In genomic region chr6:97113170-97113569, GRCh38 we compare ENCODE assay signal across 21 cellular contexts.
DNase-seq lines count a peak whose midpoint lies in the region; ATAC-seq and TF ChIP-seq lines count a peak whose summit lies in the region.
"Had no signal": no experiment of that assay in that cellular context is flagged by ENCODE, and none has a peak within 500 bp of the region (broad histone marks: within the 10 kb centered on the region; RNA-seq: fewer than 3 reads in every experiment).

No MANE protein-coding gene starts in this region.

- no peak overlapping the region for H3K27ac ChIP-seq in effector memory CD4-positive, alpha-beta T cell (ENCODE audit: insufficient read depth, low read length, poor library complexity, severe bottlenecking)
- H3K27ac ChIP-seq: GM23248, Peyer's patch had no signal

- H3K9me3 Mint-ChIP-seq in activated CD4-positive, alpha-beta memory T cell treated with anti-CD3 and anti-CD28 coated beads for 36 hours: no peaks in the 10 kb centered on the region
- H3K9me3 Mint-ChIP-seq in activated CD4-positive, alpha-beta memory T cell treated with anti-CD3 and anti-CD28 coated beads, Interleukin-2, amount 10 ng/mL, durations not matched to agents 7 days and 5 days: no peaks in the 10 kb centered on the region
- H3K9me3 Mint-ChIP-seq in natural killer cell treated with Interleukin-12 subunit alpha and Interleukin-12 subunit beta and Interleukin-15 and Interleukin-18, amount 100 ng/mL, for 72 hours: no peaks in the 10 kb centered on the region
- no peaks in the 10 kb centered on the region for H3K9me3 Mint-ChIP-seq in natural killer cell
- H3K9me3 Mint-ChIP-seq in activated T-cell treated with anti-CD3 and anti-CD28 coated beads, Interleukin-2, amount 50 U/mL, for 24 hours: no peaks in the 10 kb centered on the region
- no peaks in the 10 kb centered on the region for H3K9me3 Mint-ChIP-seq in stimulated activated effector memory CD8-positive, alpha-beta T cell treated with anti-CD3 and anti-CD28 coated beads, Interleukin-12 subunit alpha, Interleukin-12 subunit beta, amount 100 ng/mL, for 72 hours
- H3K9me3 Mint-ChIP-seq: CD4-positive, CD25-positive, alpha-beta regulatory T cell had no signal

- no peaks in the 10 kb centered on the region for H3K9me3 ChIP-seq in effector memory CD4-positive, alpha-beta T cell (ENCODE audit: control insufficient read depth, low read length)
- H3K9me3 ChIP-seq: BE2C, HAP-1, Peyer's patch had no signal

- H3K27me3 Mint-ChIP-seq in activated CD4-positive, alpha-beta memory T cell treated with anti-CD3 and anti-CD28 coated beads for 36 hours: no peaks in the 10 kb centered on the region
- no peaks in the 10 kb centered on the region for H3K27me3 Mint-ChIP-seq in activated CD4-positive, alpha-beta memory T cell treated with anti-CD3 and anti-CD28 coated beads, Interleukin-2, amount 10 ng/mL, durations not matched to agents 7 days and 5 days
- H3K27me3 Mint-ChIP-seq in natural killer cell treated with Interleukin-12 subunit alpha and Interleukin-12 subunit beta and Interleukin-15 and Interleukin-18, amount 100 ng/mL, for 72 hours: peaks cover 3 to 12% of the 10 kb centered on the region in 2 donors
- peaks cover 5 to 8% of the 10 kb centered on the region in 2 donors for H3K27me3 Mint-ChIP-seq in natural killer cell (ENCODE audit: low read depth in 2 of 2)
- no peaks in the 10 kb centered on the region for H3K27me3 Mint-ChIP-seq in activated T-cell treated with anti-CD3 and anti-CD28 coated beads, Interleukin-2, amount 50 U/mL, for 24 hours

- H3K4me3 ChIP-seq in effector memory CD4-positive, alpha-beta T cell (ENCODE audit: insufficient read depth, low read depth, low read length, poor library complexity, severe bottlenecking): no peak overlapping the region
- H3K4me3 ChIP-seq: GM23248, HAP-1, Peyer's patch had no signal

- TF ChIP-seq CTCF in natural killer cell (IDR thresholded peaks at IDR 0.05): no peak

- CTCF ChIA-PET in activated CD4-positive, alpha-beta memory T cell treated with anti-CD3 and anti-CD28 coated beads for 36 hours (lab: Charles Lee): no interaction called here
- CTCF ChIA-PET in activated CD4-positive, alpha-beta memory T cell treated with anti-CD3 and anti-CD28 coated beads, Interleukin-2, amount 10 ng/mL, durations not matched to agents 7 days and 5 days (lab: Charles Lee): no interaction called here

- ATAC-seq in natural killer cell treated with Interleukin-12 subunit alpha and Interleukin-12 subunit beta and Interleukin-15 and Interleukin-18, amount 100 ng/mL, for 72 hours: peak; percentile 57 to 64
- no peak for ATAC-seq in natural killer cell
- peak; percentile 98 for ATAC-seq in stimulated activated effector memory CD8-positive, alpha-beta T cell treated with anti-CD3 and anti-CD28 coated beads, Interleukin-12 subunit alpha, Interleukin-12 subunit beta, amount 100 ng/mL, for 72 hours

- no peaks in the 10 kb centered on the region for H3K36me3 ChIP-seq in effector memory CD4-positive, alpha-beta T cell (ENCODE audit: control insufficient read depth, insufficient read depth, low read length)
- H3K36me3 ChIP-seq: BE2C, HAP-1, Peyer's patch had no signal

- intact Hi-C loops in activated CD4-positive, alpha-beta memory T cell treated with anti-CD3 and anti-CD28 coated beads for 36 hours (cut with micrococcal nuclease): loop anchor here (1.0 kb wide), 1 partner anchor 206 kb away; no protein-coding TSS in a partner anchor
- intact Hi-C loops in natural killer cell (cut with micrococcal nuclease): no loop called here

- no peak overlapping the region for H3K27ac Mint-ChIP-seq in activated CD4-positive, alpha-beta memory T cell treated with anti-CD3 and anti-CD28 coated beads for 36 hours
- H3K27ac Mint-ChIP-seq in activated CD4-positive, alpha-beta memory T cell treated with anti-CD3 and anti-CD28 coated beads, Interleukin-2, amount 10 ng/mL, durations not matched to agents 7 days and 5 days: no peak overlapping the region
- H3K27ac Mint-ChIP-seq in natural killer cell treated with Interleukin-12 subunit alpha and Interleukin-12 subunit beta and Interleukin-15 and Interleukin-18, amount 100 ng/mL, for 72 hours: no peak overlapping the region
- no peak overlapping the region for H3K27ac Mint-ChIP-seq in natural killer cell
- peak overlapping the region; percentile 57 for H3K27ac Mint-ChIP-seq in activated T-cell treated with anti-CD3 and anti-CD28 coated beads, Interleukin-2, amount 50 U/mL, for 24 hours
- H3K27ac Mint-ChIP-seq in stimulated activated effector memory CD8-positive, alpha-beta T cell treated with anti-CD3 and anti-CD28 coated beads, Interleukin-12 subunit alpha, Interleukin-12 subunit beta, amount 100 ng/mL, for 72 hours: no peak overlapping the region
- H3K27ac Mint-ChIP-seq: CD4-positive, CD25-positive, alpha-beta regulatory T cell had no signal

- H3K27me3 ChIP-seq in effector memory CD4-positive, alpha-beta T cell (replicated peaks; ENCODE audit: control insufficient read depth, insufficient read depth, low read length, poor library complexity, severe bottlenecking): no peaks in the 10 kb centered on the region
- H3K27me3 ChIP-seq: Peyer's patch had no signal

- POLR2A ChIA-PET in activated CD4-positive, alpha-beta memory T cell treated with anti-CD3 and anti-CD28 coated beads for 36 hours (lab: Charles Lee): no interaction called here
- POLR2A ChIA-PET in activated CD4-positive, alpha-beta memory T cell treated with anti-CD3 and anti-CD28 coated beads, Interleukin-2, amount 10 ng/mL, durations not matched to agents 7 days and 5 days (lab: Charles Lee): no interaction called here

- H3K4me1 ChIP-seq in effector memory CD4-positive, alpha-beta T cell (ENCODE audit: control insufficient read depth, insufficient read depth, low read length, poor library complexity, severe bottlenecking): no peaks in the 10 kb centered on the region
- H3K4me1 ChIP-seq: BE2C, HAP-1, Peyer's patch had no signal

- peaks cover 12% of the 10 kb centered on the region for H3K4me1 Mint-ChIP-seq in activated CD4-positive, alpha-beta memory T cell treated with anti-CD3 and anti-CD28 coated beads for 36 hours (ENCODE audit: low read depth)
- H3K4me1 Mint-ChIP-seq in activated CD4-positive, alpha-beta memory T cell treated with anti-CD3 and anti-CD28 coated beads, Interleukin-2, amount 10 ng/mL, durations not matched to agents 7 days and 5 days: no peaks in the 10 kb centered on the region
- H3K4me1 Mint-ChIP-seq in natural killer cell treated with Interleukin-12 subunit alpha and Interleukin-12 subunit beta and Interleukin-15 and Interleukin-18, amount 100 ng/mL, for 72 hours (ENCODE audit: low read depth in 2 of 2): no peaks in the 10 kb centered on the region
- peaks cover 0 to 4% of the 10 kb centered on the region in 2 donors for H3K4me1 Mint-ChIP-seq in natural killer cell
- peaks cover 36% of the 10 kb centered on the region for H3K4me1 Mint-ChIP-seq in activated T-cell treated with anti-CD3 and anti-CD28 coated beads, Interleukin-2, amount 50 U/mL, for 24 hours (ENCODE audit: low read depth)
- H3K4me1 Mint-ChIP-seq in stimulated activated effector memory CD8-positive, alpha-beta T cell treated with anti-CD3 and anti-CD28 coated beads, Interleukin-12 subunit alpha, Interleukin-12 subunit beta, amount 100 ng/mL, for 72 hours: peaks cover 5% of the 10 kb centered on the region

- DNase-seq in activated CD4-positive, alpha-beta memory T cell treated with anti-CD3 and anti-CD28 coated beads for 36 hours: peak; percentile 30
- no peak for DNase-seq in activated CD4-positive, alpha-beta memory T cell treated with anti-CD3 and anti-CD28 coated beads, Interleukin-2, amount 10 ng/mL, durations not matched to agents 7 days and 5 days
- DNase-seq in natural killer cell treated with Interleukin-12 subunit alpha and Interleukin-12 subunit beta and Interleukin-15 and Interleukin-18, amount 100 ng/mL, for 72 hours (ENCODE audit: low spot score): no peak
- DNase-seq in natural killer cell: no peak
- no peak for DNase-seq in activated T-cell treated with anti-CD3 and anti-CD28 coated beads, Interleukin-2, amount 50 U/mL, for 24 hours
- no peak for DNase-seq in stimulated activated effector memory CD8-positive, alpha-beta T cell treated with anti-CD3 and anti-CD28 coated beads, Interleukin-12 subunit alpha, Interleukin-12 subunit beta, amount 100 ng/mL, for 72 hours (ENCODE audit: low spot score in 2 of 2)
- DNase-seq in effector memory CD4-positive, alpha-beta T cell: no peak
- no peak for DNase-seq in activated CD8-positive, alpha-beta memory T cell treated with anti-CD3 and anti-CD28 coated beads, Interleukin-2, amount 50 U/mL, for 4 hours
- DNase-seq: BE2C; COR-L47; GM23248; KG1; MV-4-11; NCI-H187; NCI-H2107; NCI-H510A; NCI-H748 treated with DMSO at 0.1 percent for 48 hours; NK-92 treated with Interleukin-12 subunit alpha and Interleukin-12 subunit beta, amount 100 ng/mL, for 24 hours; Peyer's patch had no signal

- no peaks in the 10 kb centered on the region for H3K36me3 Mint-ChIP-seq in activated CD4-positive, alpha-beta memory T cell treated with anti-CD3 and anti-CD28 coated beads for 36 hours
- H3K36me3 Mint-ChIP-seq in activated CD4-positive, alpha-beta memory T cell treated with anti-CD3 and anti-CD28 coated beads, Interleukin-2, amount 10 ng/mL, durations not matched to agents 7 days and 5 days (ENCODE audit: low read depth): no peaks in the 10 kb centered on the region
- H3K36me3 Mint-ChIP-seq in natural killer cell treated with Interleukin-12 subunit alpha and Interleukin-12 subunit beta and Interleukin-15 and Interleukin-18, amount 100 ng/mL, for 72 hours: no peaks in the 10 kb centered on the region
- no peaks in the 10 kb centered on the region for H3K36me3 Mint-ChIP-seq in natural killer cell
- H3K36me3 Mint-ChIP-seq in activated T-cell treated with anti-CD3 and anti-CD28 coated beads, Interleukin-2, amount 50 U/mL, for 24 hours (ENCODE audit: low read depth): peaks cover 14% of the 10 kb centered on the region
- no peaks in the 10 kb centered on the region for H3K36me3 Mint-ChIP-seq in stimulated activated effector memory CD8-positive, alpha-beta T cell treated with anti-CD3 and anti-CD28 coated beads, Interleukin-12 subunit alpha, Interleukin-12 subunit beta, amount 100 ng/mL, for 72 hours

- no peak overlapping the region for H3K4me3 Mint-ChIP-seq in activated CD4-positive, alpha-beta memory T cell treated with anti-CD3 and anti-CD28 coated beads for 36 hours
- H3K4me3 Mint-ChIP-seq in activated CD4-positive, alpha-beta memory T cell treated with anti-CD3 and anti-CD28 coated beads, Interleukin-2, amount 10 ng/mL, durations not matched to agents 7 days and 5 days: no peak overlapping the region
- H3K4me3 Mint-ChIP-seq in natural killer cell treated with Interleukin-12 subunit alpha and Interleukin-12 subunit beta and Interleukin-15 and Interleukin-18, amount 100 ng/mL, for 72 hours: no peak overlapping the region
- no peak overlapping the region for H3K4me3 Mint-ChIP-seq in natural killer cell
- no peak overlapping the region for H3K4me3 Mint-ChIP-seq in activated T-cell treated with anti-CD3 and anti-CD28 coated beads, Interleukin-2, amount 50 U/mL, for 24 hours
- H3K4me3 Mint-ChIP-seq in stimulated activated effector memory CD8-positive, alpha-beta T cell treated with anti-CD3 and anti-CD28 coated beads, Interleukin-12 subunit alpha, Interleukin-12 subunit beta, amount 100 ng/mL, for 72 hours: no peak overlapping the region
- H3K4me3 Mint-ChIP-seq: CD4-positive, CD25-positive, alpha-beta regulatory T cell had no signal

Comparison
In these comparisons a context has a peak if more than half of its experiments do, and no peak if none do; other contexts are left out.
1. ATAC-seq: peak in natural killer cell treated with Interleukin-12 subunit alpha and Interleukin-12 subunit beta and Interleukin-15 and Interleukin-18, amount 100 ng/mL, for 72 hours (2 of 2) and stimulated activated effector memory CD8-positive, alpha-beta T cell treated with anti-CD3 and anti-CD28 coated beads, Interleukin-12 subunit alpha, Interleukin-12 subunit beta, amount 100 ng/mL, for 72 hours (single experiment); none in natural killer cell (0 of 3).